8 cellular contexts compared by ENCODE assay signal in genomic region chr14:93115920-93116675, GRCh38. TPM values are rescaled to one million over a fixed set of nuclear protein-coding genes. Genes with fewer than 3 reads are reported as not detected.
A peak's percentile ranks its signal among the peaks of the same experiment; 100 is the strongest.
DNase-seq lines count a peak whose midpoint lies in the region; ATAC-seq and TF ChIP-seq lines count a peak whose summit lies in the region.

Gene ITPK1 (minus strand): TSS chr14:93115925. CDS start chr14:93115163, 762 bp downstream.

- no peaks in the 10 kb centered on the region for H3K27me3 Mint-ChIP-seq in stimulated activated naive CD8-positive, alpha-beta T cell treated with anti-CD3 and anti-CD28 coated beads, Interleukin-15, amount 100 ng/mL, for 72 hours

- H3K27me3 ChIP-seq in esophagus muscularis mucosa, result no peaks in the 10 kb centered on the region

- H3K27ac Mint-ChIP-seq in stimulated activated naive CD8-positive, alpha-beta T cell treated with anti-CD3 and anti-CD28 coated beads, Interleukin-15, amount 100 ng/mL, for 72 hours, result peak within 1 kb of the TSS; percentile 87 to 93

- H3K4me1 Mint-ChIP-seq in stimulated activated naive CD8-positive, alpha-beta T cell treated with anti-CD3 and anti-CD28 coated beads, Interleukin-15, amount 100 ng/mL, for 72 hours, result peaks cover 46% of the 10 kb centered on the region

- no peak for TF ChIP-seq EP300 in esophagus muscularis mucosa (IDR thresholded peaks at IDR 0.05)

- 0% methylated on average over 1 of the region's 55 CpGs for WGBS in esophagus muscularis mucosa

- peak within 1 kb of the TSS; percentile 83 to 94 for H3K4me3 Mint-ChIP-seq in stimulated activated naive CD8-positive, alpha-beta T cell treated with anti-CD3 and anti-CD28 coated beads, Interleukin-15, amount 100 ng/mL, for 72 hours

- TF ChIP-seq CTCF in 22Rv1 (IDR thresholded peaks at IDR 0.05) (peak; percentile 93), GM13977 (IDR thresholded peaks at IDR 0.05; ENCODE audit: extremely low read depth, insufficient read depth, missing control alignments) (peak; percentile 61), esophagus muscularis mucosa (IDR thresholded peaks at IDR 0.05) (peak; percentile 37 to 51 (median 49))

- peak; percentile 42 for ATAC-seq in HG02870 (IDR thresholded peaks at IDR 0.05; ENCODE audit: unreplicated experiment)
- ATAC-seq in stimulated activated naive CD8-positive, alpha-beta T cell treated with anti-CD3 and anti-CD28 coated beads, Interleukin-15, amount 100 ng/mL, for 72 hours, result peak; percentile 70

- H3K4me3 ChIP-seq in esophagus muscularis mucosa, result peak within 1 kb of the TSS; percentile 70 to 98 (median 84)

- no peak for TF ChIP-seq POLR2A in esophagus muscularis mucosa (IDR thresholded peaks at IDR 0.05; ENCODE audit: low read depth)

- DNase-seq in GM13977 (ENCODE audit: low spot score), result peak; percentile 90
- DNase-seq in NCI-H2227 treated with DMSO at 0.1 percent for 48 hours (lab: John Stamatoyannopoulos, UW), result peak; percentile 23
- peak; percentile 60 for DNase-seq in activated T-cell treated with anti-CD3 and anti-CD28 coated beads for 48 hours (ENCODE audit: low read depth)
- DNase-seq in esophagus muscularis mucosa (ENCODE audit: extremely low spot score), result no peak
- DNase-seq in myocyte (ENCODE audit: low read depth), result peak; percentile 63
- peak; percentile 67 to 71 for DNase-seq in stimulated activated naive CD8-positive, alpha-beta T cell treated with anti-CD3 and anti-CD28 coated beads, Interleukin-15, amount 100 ng/mL, for 72 hours

- no peaks in the 10 kb centered on the region for H3K9me3 ChIP-seq in esophagus muscularis mucosa

- peaks cover 22 to 47% (median 45%) of the 10 kb centered on the region in 4 donors for H3K4me1 ChIP-seq in esophagus muscularis mucosa

- H3K9me3 Mint-ChIP-seq in stimulated activated naive CD8-positive, alpha-beta T cell treated with anti-CD3 and anti-CD28 coated beads, Interleukin-15, amount 100 ng/mL, for 72 hours, result no peaks in the 10 kb centered on the region

- intact Hi-C loops in esophagus muscularis mucosa (cut with DNase I), result loop anchor here (1.0 to 10.0 kb wide), 4 partner anchors 22 to 164 kb away; no protein-coding TSS in a partner anchor

- in situ Hi-C loops in GM13977 (cut with MboI; ENCODE audit: low pct_unique_long_range_greater_than_20kb, low sequenced_read_pairs, unreplicated experiment), result no loop called here

- H3K36me3 ChIP-seq in esophagus muscularis mucosa, result no peaks in the 10 kb centered on the region

- H3K27ac ChIP-seq in 22Rv1 (peak within 1 kb of the TSS; percentile 96), esophagus muscularis mucosa (replicated peaks in 1 of 4) (peak within 1 kb of the TSS; percentile 97 to 99 (median 99))

RNA-seq across cellular contexts. Expression of gene ITPK1, which starts in this region (rescaled TPM):
- total RNA-seq in esophagus muscularis mucosa (100 to 1,000 TPM; 108 to 221 (median 138) TPM), myocyte (19.1 and 23.0 TPM in 2 replicates)
- 63.2 TPM for polyA plus RNA-seq in myocyte (2012)
